12 cellular contexts compared by ENCODE assay signal in genomic region chrX:22389544-22390243, GRCh38.
A peak's percentile ranks its signal among the peaks of the same experiment; 100 is the strongest.
DNase-seq lines count a peak whose midpoint lies in the region; ATAC-seq lines count a peak whose summit lies in the region.
"Had no signal": no experiment of that assay in that cellular context is flagged by ENCODE, and none has a peak within 500 bp of the region (broad histone marks: within the 10 kb centered on the region; RNA-seq: fewer than 3 reads in every experiment).

No MANE protein-coding gene starts in this region.

- H3K4me3 ChIP-seq in HAP-1 = no peak overlapping the region
- H3K4me3 ChIP-seq: gastrocnemius medialis had no signal

- ATAC-seq in GM18502 (IDR thresholded peaks at IDR 0.05; ENCODE audit: poor library complexity, unreplicated experiment) = no peak
- ATAC-seq in GM21515 (IDR thresholded peaks at IDR 0.05; ENCODE audit: unreplicated experiment) = no peak
- no peak for ATAC-seq in HG02798 (IDR thresholded peaks at IDR 0.05; ENCODE audit: poor library complexity, unreplicated experiment)

- in situ Hi-C loops in HAP-1 (cut with MboI; ENCODE audit: low sequenced_read_pairs) = no loop called here

- H3K4me1 ChIP-seq in HAP-1 = no peaks in the 10 kb centered on the region
- H3K4me1 ChIP-seq: gastrocnemius medialis had no signal

- H3K36me3 ChIP-seq in HAP-1 (replicated peaks) = no peaks in the 10 kb centered on the region
- H3K36me3 ChIP-seq: gastrocnemius medialis had no signal

- no peaks in the 10 kb centered on the region for H3K27me3 ChIP-seq in HAP-1 (ENCODE audit: low read depth)
- H3K27me3 ChIP-seq: gastrocnemius medialis had no signal

- DNase-seq in EH (ENCODE audit: low read depth) (peak; percentile 92), NCI-H345 (lab: John Stamatoyannopoulos, UW) (peak; percentile 49), dedifferentiated amniotic fluid mesenchymal stem cell (ENCODE audit: extremely low spot score) (peak; percentile 46), non-pigmented ciliary epithelial cell (ENCODE audit: low read depth) (peak; percentile 63), HAP-1 (ENCODE audit: low spot score in 2 of 2) (no peak)
- DNase-seq: activated effector memory CD4-positive, alpha-beta T cell treated with anti-CD3 and anti-CD28 coated beads, Interleukin-2, amount 50 U/mL, for 16 hours; gastrocnemius medialis; naive B cell; NCI-H2029 treated with DMSO at 0.1 percent for 48 hours had no signal

- no peaks in the 10 kb centered on the region for H3K9me3 ChIP-seq in HAP-1
- H3K9me3 ChIP-seq: gastrocnemius medialis had no signal

Comparison
In these comparisons a context has a peak if more than half of its experiments do, and no peak if none do; other contexts are left out.
1. DNase-seq: peak in EH (single experiment), NCI-H345 (single experiment), dedifferentiated amniotic fluid mesenchymal stem cell (single experiment) and non-pigmented ciliary epithelial cell (single experiment); none in HAP-1 (0 of 2).